In genomic region chr22:22936915-22937656, GRCh38 we compare ENCODE assay signal across 16 cellular contexts. TPM values are rescaled to one million over a fixed set of nuclear protein-coding genes. Genes with fewer than 3 reads are reported as not detected.
"Had no signal": no experiment of that assay in that cellular context is flagged by ENCODE, and none has a peak within 500 bp of the region (broad histone marks: within the 10 kb centered on the region; RNA-seq: fewer than 3 reads in every experiment).

No MANE protein-coding gene starts in this region.

- DNase-seq: activated CD4-positive, alpha-beta T cell treated with anti-CD3 and anti-CD28 coated beads, Interleukin-2, amount 50 U/mL, for 4 hours; activated CD4-positive, CD25-positive, alpha-beta regulatory T cell treated with anti-CD3 and anti-CD28 coated beads, Interleukin-2, amount 50 U/mL, for 72 hours; activated T-cell treated with anti-CD3 and anti-CD28 coated beads, Interleukin-2, amount 50 U/mL, for 1 hour; amygdala; brain microvascular endothelial cell; endodermal cell; hypothalamus; kidney glomerular epithelial cell; retina; stimulated activated CD4-positive, alpha-beta T cell treated with anti-CD3 and anti-CD28 coated beads, Interleukin-4, amount 100 ng/mL, for 24 hours; thyroid gland; uterus had no signal

- H3K9me3 ChIP-seq: thyroid gland, uterus had no signal

- H3K4me1 ChIP-seq: thyroid gland, uterus had no signal

- H3K27ac Mint-ChIP-seq: activated naive CD8-positive, alpha-beta T cell; endodermal cell had no signal

- H3K27ac ChIP-seq: brain microvascular endothelial cell, thyroid gland, uterus had no signal

- H3K4me3 Mint-ChIP-seq: activated naive CD8-positive, alpha-beta T cell; endodermal cell had no signal

- H3K36me3 ChIP-seq: brain microvascular endothelial cell, thyroid gland, uterus had no signal

- H3K36me3 Mint-ChIP-seq: activated naive CD8-positive, alpha-beta T cell had no signal

- H3K27me3 Mint-ChIP-seq: activated naive CD8-positive, alpha-beta T cell had no signal

- H3K27me3 ChIP-seq: thyroid gland, uterus had no signal

- H3K9me3 Mint-ChIP-seq: endodermal cell had no signal

- H3K4me3 ChIP-seq: thyroid gland, uterus had no signal

RNA-seq across cellular contexts. Expression of gene IGLL5, which starts 49.5 kb away (rescaled TPM):
- total RNA-seq: dermis microvascular lymphatic vessel endothelial cell, endodermal cell, glomerular endothelial cell, myocyte had no signal
